ENCODE assay signal across 26 cellular contexts in the genomic region with DNA sequence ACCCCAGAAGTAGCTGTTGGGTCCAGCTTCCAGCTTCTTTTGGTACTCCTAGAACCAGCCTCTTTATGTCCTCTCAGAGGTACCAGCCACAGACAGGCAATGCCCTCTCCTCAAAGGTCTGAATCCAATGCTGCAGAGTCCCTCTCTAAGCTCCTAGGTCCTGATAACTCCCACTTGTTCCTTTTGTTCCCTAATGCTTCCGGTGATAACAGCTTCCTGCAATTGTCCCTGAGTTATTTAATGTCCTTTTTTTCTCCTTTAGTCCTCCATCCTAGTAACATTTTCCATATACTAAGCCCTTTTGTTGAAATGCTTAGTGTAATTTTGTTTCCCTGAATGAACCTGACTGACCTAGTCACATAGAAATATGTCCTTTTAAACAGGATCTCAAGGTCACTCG.
DNase-seq lines count a peak whose midpoint lies in the region; ATAC-seq, FAIRE-seq and TF ChIP-seq lines count a peak whose summit lies in the region.
"Had no signal": no experiment of that assay in that cellular context is flagged by ENCODE, and none has a peak within 500 bp of the region (broad histone marks: within the 10 kb centered on the region; RNA-seq: fewer than 3 reads in every experiment).

No MANE protein-coding gene starts in this region.

- H3K9me2 ChIP-seq in GM23338 (ENCODE audit: insufficient read depth), result no peaks in the 10 kb centered on the region

- H3K23ac ChIP-seq in mesendoderm (ENCODE audit: low read length), result no peak overlapping the region

- H3K27me3 Mint-ChIP-seq in GM23338 (ENCODE audit: insufficient read depth, low read depth, poor library complexity), result no peaks in the 10 kb centered on the region

- no peak for FAIRE-seq in small intestine (lab: Jason Lieb, UNC)
- FAIRE-seq: GM12878, RCC 7860 had no signal

- H3K36me3 ChIP-seq in GM23338 (ENCODE audit: insufficient read depth) (no peaks in the 10 kb centered on the region), mesendoderm (ENCODE audit: control insufficient read depth, insufficient read depth, low read length) (no peaks in the 10 kb centered on the region), small intestine (ENCODE audit: control insufficient read depth in 2 of 2, insufficient read depth in 2 of 2, low read length in 2 of 2) (no peaks in the 10 kb centered on the region)
- H3K36me3 ChIP-seq: HAP-1 had no signal

- H2BK15ac ChIP-seq in mesendoderm (replicated peaks; ENCODE audit: low read depth), result no peak overlapping the region

- H3K27ac ChIP-seq in GM23338 (ENCODE audit: low read depth) (no peak overlapping the region), VCaP (peak overlapping the region; percentile 57), mesendoderm (ENCODE audit: low read depth, low read length) (no peak overlapping the region), small intestine (ENCODE audit: low read depth in 1 of 2, low read length in 1 of 2) (no peak overlapping the region)
- H3K27ac ChIP-seq: KMS-11, SK-N-MC had no signal

- H4K5ac ChIP-seq in mesendoderm (ENCODE audit: low read length), result no peak overlapping the region

- no peak overlapping the region for H3K4me3 ChIP-seq in GM23338
- H3K4me3 ChIP-seq in mesendoderm (ENCODE audit: low read length), result no peak overlapping the region
- H3K4me3 ChIP-seq in small intestine (ENCODE audit: low read depth in 1 of 2, low read length in 2 of 2), result no peak overlapping the region
- H3K4me3 ChIP-seq: GM12878, HAP-1, SK-N-MC had no signal

- no peak overlapping the region for H3K9ac ChIP-seq in mesendoderm (ENCODE audit: low read length)
- H3K9ac ChIP-seq: KMS-11 had no signal

- no peak overlapping the region for H2BK5ac ChIP-seq in mesendoderm (ENCODE audit: low read length)

- peak; percentile 35 for DNase-seq in DMS153 (lab: John Stamatoyannopoulos, UW)
- peak; percentile 1 for DNase-seq in GM23338 (ENCODE audit: low spot score)
- DNase-seq in mesendoderm, result peak; percentile 63
- DNase-seq in HCEC 1CT, result no peak
- no peak for DNase-seq in hippocampal formation (lab: John Stamatoyannopoulos, UW)
- DNase-seq in small intestine, result no peak
- DNase-seq: C1 segment of cervical spinal cord; CD4-positive, alpha-beta memory T cell; COR-L47; DMS79; EL; GDM1; GOT3; NCI-H1048; NCI-H187; NCI-H2081 treated with DMSO at 0.1 percent for 48 hours; NCI-H446; NCI-H526; SIG-M5 had no signal

- H4K20me1 ChIP-seq in GM23338 (replicated peaks; ENCODE audit: insufficient read depth), result no peaks in the 10 kb centered on the region

- WGBS in mesendoderm (ENCODE audit: extremely low coverage, insufficient coverage, low lambda C conversion rate), result no CpG with 5 or more reads among the region's 2 CpGs
- 13 to 29% (median 23%) methylated on average over 2 of the region's 2 CpGs for WGBS in small intestine, 3 donors

- no peak overlapping the region for H2AFZ ChIP-seq in GM23338

- ATAC-seq in GM23338, result no peak
- ATAC-seq: GM12878 had no signal

- H2BK120ac ChIP-seq in mesendoderm (ENCODE audit: low read depth, low read length), result no peak overlapping the region

- H3K9me3 ChIP-seq in small intestine (ENCODE audit: control insufficient read depth, low read depth), result no peaks in the 10 kb centered on the region
- H3K9me3 ChIP-seq: HAP-1 had no signal

- no peak overlapping the region for H3K4me2 ChIP-seq in GM23338
- no peak overlapping the region for H3K4me2 ChIP-seq in mesendoderm (ENCODE audit: low read length)
- H3K4me2 ChIP-seq: KMS-11 had no signal

- H3K27me3 ChIP-seq in GM23338 (ENCODE audit: insufficient read depth), result no peaks in the 10 kb centered on the region
- H3K27me3 ChIP-seq in mesendoderm (ENCODE audit: insufficient read depth, low read length, poor library complexity), result no peaks in the 10 kb centered on the region
- H3K27me3 ChIP-seq in small intestine (ENCODE audit: control insufficient read depth in 2 of 2, insufficient read depth in 2 of 2, low read length in 2 of 2), result no peaks in the 10 kb centered on the region

- no peak overlapping the region for H3K27ac Mint-ChIP-seq in GM23338
- H3K27ac Mint-ChIP-seq: CD4-positive, alpha-beta memory T cell; IgD-negative memory B cell had no signal

- H3K9me3 Mint-ChIP-seq in GM23338, result peaks cover 49% of the 10 kb centered on the region

- H3K56ac ChIP-seq in mesendoderm (ENCODE audit: low read length), result no peak overlapping the region

- H3K18ac ChIP-seq in mesendoderm (ENCODE audit: low read length), result no peak overlapping the region

- no peaks in the 10 kb centered on the region; the same call in 1 of the 3 replicates for H3K36me3 Mint-ChIP-seq in GM23338 (ENCODE audit: low read depth)
- H3K36me3 Mint-ChIP-seq: CD4-positive, alpha-beta memory T cell; IgD-negative memory B cell had no signal

- H3K79me2 ChIP-seq in GM23338 (replicated peaks; ENCODE audit: insufficient read depth) (no peaks in the 10 kb centered on the region), mesendoderm (ENCODE audit: control insufficient read depth, insufficient read depth, low read length) (no peaks in the 10 kb centered on the region)

- no peak for TF ChIP-seq CTCF in GM23338 (conservative IDR thresholded peaks at IDR 0.05; ENCODE audit: low read depth in 2 of 2)
- no peak for TF ChIP-seq CTCF in VCaP (conservative IDR thresholded peaks at IDR 0.05)

- H3F3A ChIP-seq in GM23338 (replicated peaks; ENCODE audit: low read depth), result no peaks in the 10 kb centered on the region

- no peak overlapping the region for H3K4ac ChIP-seq in mesendoderm (ENCODE audit: low read depth, low read length)

- no peak overlapping the region for H4K8ac ChIP-seq in mesendoderm (ENCODE audit: low read depth, low read length)

- H3K4me1 ChIP-seq in GM23338 (ENCODE audit: insufficient read depth) (peaks cover 3% of the 10 kb centered on the region; the same call in 1 of the 2 replicates), mesendoderm (ENCODE audit: control insufficient read depth, low read depth, low read length) (no peaks in the 10 kb centered on the region), small intestine (ENCODE audit: control insufficient read depth in 2 of 2, insufficient read depth in 1 of 2, low read depth in 1 of 2, low read length in 1 of 2) (no peaks in the 10 kb centered on the region)
- H3K4me1 ChIP-seq: HAP-1 had no signal

- no peaks in the 10 kb centered on the region for H3K4me1 Mint-ChIP-seq in GM23338
- H3K4me1 Mint-ChIP-seq: CD4-positive, alpha-beta memory T cell; IgD-negative memory B cell had no signal

- H2AK5ac ChIP-seq in mesendoderm (ENCODE audit: low read length), result no peak overlapping the region

- no peak overlapping the region for H3K4me3 Mint-ChIP-seq in GM23338
- H3K4me3 Mint-ChIP-seq: CD4-positive, alpha-beta memory T cell; IgD-negative memory B cell had no signal

- no peaks in the 10 kb centered on the region for H3K79me1 ChIP-seq in mesendoderm (ENCODE audit: low read length)

TF ChIP-seq in GM23338, 12 proteins besides CTCF, POLR2A, EP300 and RAD21:
- no peak for TF ChIP-seq CREB1 (CRISPR knock-in tag; IDR thresholded peaks at IDR 0.05; ENCODE audit: low read depth)
- TF ChIP-seq EZH2phosphoT487 (IDR thresholded peaks at IDR 0.05; ENCODE audit: unreplicated experiment), result no peak

Comparison
In these comparisons a context has a peak if more than half of its experiments do, and no peak if none do; other contexts are left out.
1. DNase-seq: peak in DMS153 (single experiment), GM23338 (single experiment) and mesendoderm (single experiment); none in HCEC 1CT (single experiment), hippocampal formation (0 of 2) and small intestine (single experiment).